Comparison of ENCODE assay signal across 12 cellular contexts in genomic region chr2:232204457-232204931, GRCh38.
DNase-seq lines count a peak whose midpoint lies in the region; ATAC-seq and TF ChIP-seq lines count a peak whose summit lies in the region.
"Had no signal": no experiment of that assay in that cellular context is flagged by ENCODE, and none has a peak within 500 bp of the region (broad histone marks: within the 10 kb centered on the region; RNA-seq: fewer than 3 reads in every experiment).

No MANE protein-coding gene starts in this region.

- intact Hi-C loops in dorsolateral prefrontal cortex (cut with DNase I) = no loop called here

- H3K27ac Mint-ChIP-seq in activated T-cell treated with anti-CD3 and anti-CD28 coated beads, Interleukin-2, amount 50 U/mL, for 72 hours = no peak overlapping the region

- H3K4me1 Mint-ChIP-seq in activated T-cell treated with anti-CD3 and anti-CD28 coated beads, Interleukin-2, amount 50 U/mL, for 72 hours (ENCODE audit: low read depth) = peaks cover 9% of the 10 kb centered on the region

- peak overlapping the region in 10 of 59 donors; percentile 3 to 51 (median 20) for H3K27ac ChIP-seq in dorsolateral prefrontal cortex
- H3K27ac ChIP-seq: BLaER1 had no signal

- DNase-seq in GM03348 (ENCODE audit: low spot score) (peak; percentile 20), dorsolateral prefrontal cortex (peak in 7 of 10 donors; percentile 15 to 52 (median 36)), kidney tubule cell (ENCODE audit: low spot score) (peak; percentile 74), retinal pigment epithelial cell (ENCODE audit: low read depth) (peak; percentile 26), NCI-H524 (lab: John Stamatoyannopoulos, UW) (no peak), GDM1 (lab: John Stamatoyannopoulos, UW) (no peak)
- DNase-seq in activated CD4-positive, alpha-beta T cell treated with anti-CD3 and anti-CD28 coated beads, Interleukin-2, amount 50 U/mL, for 1 hour = no peak
- no peak for DNase-seq in activated T-cell treated with anti-CD3 and anti-CD28 coated beads, Interleukin-2, amount 50 U/mL, for 72 hours
- DNase-seq: HCEC 1CT, KBM-7, OCI-M1 had no signal

- H3K36me3 Mint-ChIP-seq in activated T-cell treated with anti-CD3 and anti-CD28 coated beads, Interleukin-2, amount 50 U/mL, for 72 hours (ENCODE audit: insufficient read depth in 2 of 2) = peaks cover 0 to 2% of the 10 kb centered on the region in 2 donors

- ATAC-seq in activated T-cell treated with anti-CD3 and anti-CD28 coated beads, Interleukin-2, amount 50 U/mL, for 72 hours (replicated peaks in 1 of 2) = no peak

- no peaks in the 10 kb centered on the region for H3K27me3 ChIP-seq in dorsolateral prefrontal cortex
- H3K27me3 ChIP-seq: BLaER1 had no signal

- TF ChIP-seq CTCF in dorsolateral prefrontal cortex (IDR thresholded peaks at IDR 0.05 in 54 of 56, conservative IDR thresholded peaks at IDR 0.05 in 2 of 56; ENCODE audit: low read depth in 1 of 56, partially characterized antibody in 56 of 56) (no peak), retinal pigment epithelial cell (conservative IDR thresholded peaks at IDR 0.05; ENCODE audit: low read depth, low read length) (no peak)

- H3K4me3 ChIP-seq in dorsolateral prefrontal cortex = peak overlapping the region in 3 of 59 donors; percentile 1 to 7 (median 3)
- no peak overlapping the region for H3K4me3 ChIP-seq in retinal pigment epithelial cell (ENCODE audit: low read length)
- H3K4me3 ChIP-seq: BLaER1 had no signal

- H3K9me3 Mint-ChIP-seq in activated T-cell treated with anti-CD3 and anti-CD28 coated beads, Interleukin-2, amount 50 U/mL, for 72 hours = no peaks in the 10 kb centered on the region

- no peaks in the 10 kb centered on the region for H3K27me3 Mint-ChIP-seq in activated T-cell treated with anti-CD3 and anti-CD28 coated beads, Interleukin-2, amount 50 U/mL, for 72 hours (ENCODE audit: low read depth)

- no peak overlapping the region for H3K4me3 Mint-ChIP-seq in activated T-cell treated with anti-CD3 and anti-CD28 coated beads, Interleukin-2, amount 50 U/mL, for 72 hours

Comparison
In these comparisons a context has a peak if more than half of its experiments do, and no peak if none do; other contexts are left out.
1. DNase-seq: peak in GM03348 (single experiment), dorsolateral prefrontal cortex (7 of 10), kidney tubule cell (single experiment) and retinal pigment epithelial cell (single experiment); none in activated CD4-positive, alpha-beta T cell treated with anti-CD3 and anti-CD28 coated beads, Interleukin-2, amount 50 U/mL, for 1 hour (single experiment), NCI-H524 (0 of 2), GDM1 (single experiment) and activated T-cell treated with anti-CD3 and anti-CD28 coated beads, Interleukin-2, amount 50 U/mL, for 72 hours (0 of 2).